Comparison of ENCODE assay signal across 8 cellular contexts in genomic region chr19:29645911-29646310, GRCh38. TPM values are rescaled to one million over a fixed set of nuclear protein-coding genes. Genes with fewer than 3 reads are reported as not detected.
A peak's percentile ranks its signal among the peaks of the same experiment; 100 is the strongest.
DNase-seq lines count a peak whose midpoint lies in the region; ATAC-seq, FAIRE-seq and TF ChIP-seq lines count a peak whose summit lies in the region.

No MANE protein-coding gene starts in this region.

- SMC1A ChIA-PET in GM12878 (lab: Charles Lee; ENCODE audit: uncharacterized antibody, unreplicated experiment) = interaction anchor here (0.8 kb wide), 1 partner anchor 48 kb away, joined by 3 read pairs; no protein-coding TSS in a partner anchor

- peaks cover 4% of the 10 kb centered on the region; the same call in 1 of the 2 replicates for H3K4me1 ChIP-seq in GM12878 (ENCODE audit: control insufficient read depth, insufficient read depth, low read length)
- H3K4me1 ChIP-seq in liver (ENCODE audit: control insufficient read depth in 4 of 4, insufficient read depth in 4 of 4, low read length in 3 of 4) = peaks cover 0 to 8% (median 3%) of the 10 kb centered on the region in 4 donors

- no peak for TF ChIP-seq EP300 in GM12878 (IDR thresholded peaks at IDR 0.05; ENCODE audit: borderline replicate concordance in 1 of 2, control insufficient read depth in 1 of 2, low read depth in 2 of 2, low read length in 2 of 2)

- peak overlapping the region; percentile 39 for H3K4me2 ChIP-seq in GM12878 (ENCODE audit: control insufficient read depth, insufficient read depth)

- H3K27ac ChIP-seq in GM12878 (ENCODE audit: control insufficient read depth, insufficient read depth) (no peak overlapping the region), liver (ENCODE audit: low read depth in 1 of 2, low read length in 2 of 2) (no peak overlapping the region)

- TF ChIP-seq RAD21 in GM12878 (IDR thresholded peaks at IDR 0.05; ENCODE audit: insufficient read depth, low read depth, low read length) (no peak), liver (IDR thresholded peaks at IDR 0.05) (no peak)

- H3K27me3 ChIP-seq in GM12878 (replicated peaks in 1 of 2; ENCODE audit: control insufficient read depth in 2 of 2, insufficient read depth in 2 of 2, low read length in 1 of 2) (no peaks in the 10 kb centered on the region), liver (ENCODE audit: control insufficient read depth in 4 of 4, insufficient read depth in 4 of 4, low read length in 3 of 4) (no peaks in the 10 kb centered on the region)

- H3K9me3 ChIP-seq in GM12878 (replicated peaks; ENCODE audit: control insufficient read depth, insufficient read depth, low read length) (no peaks in the 10 kb centered on the region), liver (ENCODE audit: control insufficient read depth in 4 of 4, low read length in 3 of 4) (no peaks in the 10 kb centered on the region)

- H3K9ac ChIP-seq in GM12878 (ENCODE audit: control insufficient read depth, insufficient read depth, low read length) (no peak overlapping the region), liver (ENCODE audit: low read depth in 1 of 2, low read length in 2 of 2) (no peak overlapping the region)

- BruUV-seq in GM12878 (replicated peaks; lab: Mats Ljungman, UMichigan) = no TSS peak

- RAD21 ChIA-PET in GM12878 (lab: Charles Lee; ENCODE audit: unreplicated experiment) = no interaction called here

- no peak for TF ChIP-seq POLR2A in GM12878 (IDR thresholded peaks at IDR 0.05; ENCODE audit: low read depth, low read length)

- 2% methylated on average over 8 of the region's 8 CpGs for WGBS in GM12878 (ENCODE audit: insufficient coverage, insufficient replicate concordance, low lambda C conversion rate, missing lambda C conversion rate)
- WGBS in liver = 10% methylated on average over 8 of the region's 8 CpGs

- in situ Hi-C loops in GM12878 (cut with MboI) = no loop called here

- peak; percentile 53 to 64 for DNase-seq in AML-193 (lab: John Stamatoyannopoulos, UW)
- peak; percentile 63 to 79 for DNase-seq in Kasumi-1 (lab: John Stamatoyannopoulos, UW)
- no peak for DNase-seq in GM12878 (ENCODE audit: low read depth, low spot score)
- DNase-seq in HK-2 (ENCODE audit: unreplicated experiment) = no peak
- no peak for DNase-seq in GM19238 (ENCODE audit: insufficient read length, low spot score)
- DNase-seq in RCC 7860 (ENCODE audit: low spot score) = no peak

- intact Hi-C loops in GM12878 (cut with micrococcal nuclease; ENCODE audit: unreplicated experiment) = no loop called here

- H3K4me3 ChIP-seq in GM12878 (no peak overlapping the region), liver (ENCODE audit: low read depth in 1 of 3, low read length in 3 of 3) (peak overlapping the region in 1 of 3 donors; percentile 22)

- H2AFZ ChIP-seq in GM12878 (ENCODE audit: control insufficient read depth, low read depth, low read length) = peak overlapping the region; percentile 61

- FAIRE-seq in GM12878 (lab: Jason Lieb, UNC) (no peak), RCC 7860 (lab: Jason Lieb, UNC) (no peak)

- ATAC-seq in GM12878 (peak; percentile 41), GM19328 (IDR thresholded peaks at IDR 0.05; ENCODE audit: unreplicated experiment) (no peak)

- POLR2A ChIA-PET in GM12878 (lab: Charles Lee) = interaction anchor here (0.7 kb wide), 1 partner anchor 27 kb away, joined by 3 read pairs; no protein-coding TSS in a partner anchor

- CTCF ChIA-PET in GM12878 (lab: Yijun Ruan, JAX) = interaction anchor here (0.5 to 0.6 kb wide), 2 partner anchors 44 to 55 kb away, joined by 3 to 5 read pairs; no protein-coding TSS in a partner anchor

- TF ChIP-seq CTCF in GM12878 (IDR thresholded peaks at IDR 0.05 in 2 of 3, conservative IDR thresholded peaks at IDR 0.05 in 1 of 3; ENCODE audit: control insufficient read depth in 2 of 3, extremely low read depth in 1 of 3, insufficient read depth in 1 of 3, low read depth in 3 of 3, low read length in 3 of 3) (no peak), liver (IDR thresholded peaks at IDR 0.05; ENCODE audit: low read depth, low read length, missing input control) (no peak)

- H4K20me1 ChIP-seq in GM12878 (ENCODE audit: control insufficient read depth, insufficient read depth) = no peaks in the 10 kb centered on the region

- no peaks in the 10 kb centered on the region for H3K36me3 ChIP-seq in GM12878 (ENCODE audit: control insufficient read depth in 2 of 2, insufficient read depth in 2 of 2, low read length in 1 of 2)
- H3K36me3 ChIP-seq in liver (ENCODE audit: control insufficient read depth in 4 of 4, insufficient read depth in 3 of 4, low read depth in 1 of 4, low read length in 3 of 4) = no peaks in the 10 kb centered on the region

- H3K79me2 ChIP-seq in GM12878 (ENCODE audit: control insufficient read depth, insufficient read depth, low read length) = no peaks in the 10 kb centered on the region

TF ChIP-seq in GM12878, 131 proteins besides CTCF, POLR2A, EP300 and RAD21:
- TF ChIP-seq BACH1 (IDR thresholded peaks at IDR 0.05; ENCODE audit: borderline replicate concordance) = no peak
- no peak for TF ChIP-seq TARDBP (IDR thresholded peaks at IDR 0.05; ENCODE audit: borderline replicate concordance)
- TF ChIP-seq TBL1XR1 (IDR thresholded peaks at IDR 0.05; ENCODE audit: low read depth, low read length) = no peak
- TF ChIP-seq RFX5 (IDR thresholded peaks at IDR 0.05; ENCODE audit: low read depth, low read length) = no peak
- TF ChIP-seq WRNIP1 (IDR thresholded peaks at IDR 0.05; ENCODE audit: borderline replicate concordance, low read depth, low read length) = no peak
- no peak for TF ChIP-seq SIX5 (IDR thresholded peaks at IDR 0.05; ENCODE audit: low read depth, low read length, severe bottlenecking)
- TF ChIP-seq POU2F2 (IDR thresholded peaks at IDR 0.05; ENCODE audit: borderline replicate concordance, low read depth, low read length) = no peak

TF ChIP-seq in liver, 16 proteins besides CTCF, POLR2A, EP300 and RAD21 (continues in another document):
- no peak for TF ChIP-seq EGR1 (IDR thresholded peaks at IDR 0.05; ENCODE audit: low read depth in 2 of 2)
- TF ChIP-seq RXRA (IDR thresholded peaks at IDR 0.05) = no peak
- peak in 1 of 2 donors; percentile 9 for TF ChIP-seq GABPA (IDR thresholded peaks at IDR 0.05 in 1 of 2, conservative IDR thresholded peaks at IDR 0.05 in 1 of 2)

RNA-seq across cellular contexts. Expression of gene PLEKHF1, which starts 19.4 kb away (rescaled TPM):
- 27.3 and 32.2 TPM in 2 replicates for total RNA-seq in GM12878 (2013; cell fraction: nucleolus; rRNA removed)
- total RNA-seq in GM12878 (2014; rRNA removed) = 18.6 and 20.2 TPM in 2 replicates
- 2.5 and 4.0 TPM in 2 replicates for total RNA-seq in GM12878 (2014; rRNA removed; fragmentation: Illumina TruSeq; extraction: Trizol)
- total RNA-seq in GM12878 (2021) = 17.6 and 19.1 TPM in 2 replicates
- polyA plus RNA-seq in GM12878 (2011; ENCODE audit: low read depth) = 1.8 TPM
- polyA plus RNA-seq in GM12878 (2011; rRNA removed) = 6.0 and 15.8 TPM in 2 replicates
- polyA plus RNA-seq in GM12878 (2011; cell fraction: cytosol; rRNA removed) = 25.9 and 36.4 TPM in 2 replicates
- 40.4 and 43.7 TPM in 2 replicates for polyA plus RNA-seq in GM12878 (2011; cell fraction: nucleus; rRNA removed)
- 6.0 and 11.1 TPM in 2 replicates for polyA plus RNA-seq in GM12878 (2012)
- polyA plus RNA-seq in GM12878 (2014; fragmentation: Illumina TruSeq; extraction: Trizol) = 0.19 and 2.4 TPM in 2 replicates
- polyA plus RNA-seq in GM12878 (2014; fragmentation: Nextera tagmentation; extraction: Ambion mirVana) = under 1 TPM; 0.10 to 0.31 TPM
- polyA plus RNA-seq in GM12878 (2014; rRNA removed) = 20.3 and 23.0 TPM in 2 replicates
- 10 to 100 TPM; 14.8 to 19.5 TPM for polyA plus RNA-seq in GM12878 (2016; fragmentation: Nextera tagmentation; extraction: Ambion mirVana)
- 11.6 and 26.6 TPM in 2 replicates for polyA minus RNA-seq in GM12878 (2011; rRNA and poly(A)+ RNA removed)
- polyA minus RNA-seq in GM12878 (2011; cell fraction: cytosol; rRNA and poly(A)+ RNA removed) = 13.9 and 17.0 TPM in 2 replicates
- 19.7 and 32.3 TPM in 2 replicates for polyA minus RNA-seq in GM12878 (2011; cell fraction: nucleus; rRNA and poly(A)+ RNA removed)
- total RNA-seq in liver = 10 to 100 TPM in 1 of 2 donors, 1 to 10 TPM in 1; 2.9 to 15.1 TPM
- 10 to 100 TPM in 1 of 2 donors, 1 to 10 TPM in 1; 5.0 to 12.8 TPM for polyA plus RNA-seq in liver

RNA-seq across cellular contexts. Expression of gene POP4, which starts 39.8 kb away (rescaled TPM):
- total RNA-seq in GM12878 (2013; cell fraction: nucleolus; rRNA removed) = 99.8 and 103 TPM in 2 replicates
- total RNA-seq in GM12878 (2014; rRNA removed) (128 and 132 TPM in 2 replicates), GM12878 (2014; rRNA removed; fragmentation: Illumina TruSeq; extraction: Trizol) (108 and 114 TPM in 2 replicates), GM12878 (2021) (85.1 and 93.5 TPM in 2 replicates), liver (10 to 100 TPM; 33.7 to 35.2 TPM)
- 76.2 TPM for polyA plus RNA-seq in GM12878 (2011; ENCODE audit: low read depth)
- polyA plus RNA-seq in GM12878 (2011; rRNA removed) (118 and 132 TPM in 2 replicates), GM12878 (2014; fragmentation: Illumina TruSeq; extraction: Trizol) (113 and 118 TPM in 2 replicates), GM12878 (2014; fragmentation: Nextera tagmentation; extraction: Ambion mirVana) (10 to 100 TPM; 52.1 to 76.6 TPM), GM12878 (2014; rRNA removed) (118 and 129 TPM in 2 replicates), GM12878 (2016; fragmentation: Nextera tagmentation; extraction: Ambion mirVana) (100 to 1,000 TPM; 225 to 231 TPM), liver (10 to 100 TPM; 42.5 to 61.6 TPM)
- polyA plus RNA-seq in GM12878 (2011; cell fraction: cytosol; rRNA removed) = 94.2 and 105 TPM in 2 replicates
- polyA plus RNA-seq in GM12878 (2011; cell fraction: nucleus; rRNA removed) = 131 and 158 TPM in 2 replicates
- 45.0 and 65.7 TPM in 2 replicates for polyA plus RNA-seq in GM12878 (2012)
- 72.3 and 95.2 TPM in 2 replicates for polyA minus RNA-seq in GM12878 (2011; rRNA and poly(A)+ RNA removed)
- polyA minus RNA-seq in GM12878 (2011; cell fraction: cytosol; rRNA and poly(A)+ RNA removed) = 24.3 and 44.7 TPM in 2 replicates
- polyA minus RNA-seq in GM12878 (2011; cell fraction: nucleus; rRNA and poly(A)+ RNA removed) = 62.3 and 73.9 TPM in 2 replicates

Comparison
In these comparisons a context has a peak if more than half of its experiments do, and no peak if none do; other contexts are left out.
1. DNase-seq: peak in AML-193 (2 of 2) and Kasumi-1 (2 of 2); none in GM12878 (single experiment), HK-2 (single experiment), GM19238 (single experiment) and RCC 7860 (single experiment).